In the genomic region with DNA sequence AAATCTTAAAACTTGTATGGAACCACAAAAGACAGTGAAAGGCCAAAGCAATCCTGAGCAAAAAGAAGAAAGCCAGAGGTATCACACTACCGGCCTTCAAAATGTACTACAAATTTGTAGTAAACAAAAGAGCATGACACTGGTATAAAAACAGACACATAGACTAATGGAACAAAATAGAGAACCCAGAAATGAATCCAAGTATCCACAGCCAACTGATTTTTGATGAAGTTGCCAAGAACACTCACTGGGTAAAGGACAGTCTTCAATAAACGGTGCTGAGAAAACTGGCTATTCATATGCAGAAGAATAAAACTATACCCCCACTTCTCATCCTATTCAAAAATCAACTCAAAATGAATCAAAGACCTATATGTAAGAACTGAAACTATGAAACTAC, we compare ENCODE assay signal across 9 cellular contexts.
"Had no signal": no experiment of that assay in that cellular context is flagged by ENCODE, and none has a peak within 500 bp of the region (broad histone marks: within the 10 kb centered on the region; RNA-seq: fewer than 3 reads in every experiment).

No MANE protein-coding gene starts in this region.

- ATAC-seq: GM23338, HCT116 had no signal

- H3K9me3 ChIP-seq: HAP-1 had no signal

- DNase-seq: GM23248, GOT3, H7, H9, HCEC 1CT, HFFc6 had no signal

- H3K4me1 ChIP-seq: HAP-1 had no signal

- H3K4me3 ChIP-seq: GM23248, GM23338, HAP-1 had no signal

- H3K27ac ChIP-seq: GM23248 had no signal
